Comparison of ENCODE assay signal across 8 cellular contexts in the genomic region with DNA sequence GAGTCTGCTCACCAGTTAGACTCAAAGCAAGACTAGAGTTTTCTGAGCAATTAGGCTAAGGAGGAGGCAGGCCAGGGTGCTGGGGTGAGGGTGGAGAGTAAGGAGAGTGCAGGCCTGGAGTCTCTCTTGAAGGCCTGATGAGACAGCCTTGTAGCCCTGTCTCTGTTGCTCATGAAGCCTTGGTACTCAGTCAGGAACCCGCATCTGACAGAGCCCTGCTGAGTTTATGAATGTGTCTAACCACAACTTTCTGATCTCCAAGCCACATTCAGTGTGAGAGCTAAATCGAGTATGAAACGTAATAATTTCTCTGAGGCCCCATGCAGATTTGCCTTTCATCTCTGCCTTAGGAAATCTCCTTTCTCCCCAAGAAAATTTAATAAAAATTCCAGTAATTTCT.
A peak's percentile ranks its signal among the peaks of the same experiment; 100 is the strongest.
DNase-seq lines count a peak whose midpoint lies in the region; ATAC-seq and TF ChIP-seq lines count a peak whose summit lies in the region.

No MANE protein-coding gene starts in this region.

- ATAC-seq in GM18873 (IDR thresholded peaks at IDR 0.05; ENCODE audit: low FRiP score, unreplicated experiment), result peak; percentile 83
- ATAC-seq in HG02642 (IDR thresholded peaks at IDR 0.05; ENCODE audit: poor library complexity, unreplicated experiment), result peak; percentile 86
- ATAC-seq in naive B cell (ENCODE audit: low read depth in 2 of 2), result peak in 1 of 2 donors; percentile 25

- no peak for TF ChIP-seq CTCF in esophagus muscularis mucosa (IDR thresholded peaks at IDR 0.05)

- H3K9me3 Mint-ChIP-seq in T-helper 1 cell treated with Interleukin-12 subunit alpha and Interleukin-12 subunit beta and Interleukin-4 antibody, amounts not matched to agents 30 μg/mL and 1 μg/mL, for 36 hours, result no peaks in the 10 kb centered on the region
- H3K9me3 Mint-ChIP-seq in naive B cell, result peaks cover 0 to 3% (median 0%) of the 10 kb centered on the region in 7 donors
- H3K9me3 Mint-ChIP-seq in CD4-positive, alpha-beta memory T cell, result peaks cover 0 to 2% (median 0%) of the 10 kb centered on the region in 8 donors

- intact Hi-C loops in esophagus muscularis mucosa (cut with DNase I), result no loop called here
- intact Hi-C loops in CD4-positive, alpha-beta memory T cell (cut with micrococcal nuclease), result no loop called here

- H3K27ac ChIP-seq in esophagus muscularis mucosa (replicated peaks in 1 of 4), result no peak overlapping the region
- H3K27ac ChIP-seq in CD4-positive, alpha-beta memory T cell (ENCODE audit: low read depth, low read length), result no peak overlapping the region

- CTCF ChIA-PET in CD4-positive, alpha-beta memory T cell (lab: Charles Lee; ENCODE audit: partially characterized antibody), result no interaction called here

- no peak overlapping the region for H3K4me3 ChIP-seq in esophagus muscularis mucosa
- H3K4me3 ChIP-seq in CD4-positive, alpha-beta memory T cell (ENCODE audit: low read length in 2 of 2), result no peak overlapping the region

- H3K36me3 Mint-ChIP-seq in T-helper 1 cell treated with Interleukin-12 subunit alpha and Interleukin-12 subunit beta and Interleukin-4 antibody, amounts not matched to agents 30 μg/mL and 1 μg/mL, for 36 hours (ENCODE audit: low read depth), result no peaks in the 10 kb centered on the region
- H3K36me3 Mint-ChIP-seq in naive B cell, result peaks cover 0 to 4% of the 10 kb centered on the region in 2 donors
- H3K36me3 Mint-ChIP-seq in CD4-positive, alpha-beta memory T cell, result no peaks in the 10 kb centered on the region

- H3K9me3 ChIP-seq in esophagus muscularis mucosa, result no peaks in the 10 kb centered on the region
- H3K9me3 ChIP-seq in CD4-positive, alpha-beta memory T cell (ENCODE audit: control insufficient read depth in 1 of 2, low read length in 2 of 2), result no peaks in the 10 kb centered on the region

- peaks cover 29% of the 10 kb centered on the region for H3K4me1 Mint-ChIP-seq in T-helper 1 cell treated with Interleukin-12 subunit alpha and Interleukin-12 subunit beta and Interleukin-4 antibody, amounts not matched to agents 30 μg/mL and 1 μg/mL, for 36 hours (ENCODE audit: low read depth)
- peaks cover 46 to 76% (median 72%) of the 10 kb centered on the region in 3 donors for H3K4me1 Mint-ChIP-seq in naive B cell
- H3K4me1 Mint-ChIP-seq in CD4-positive, alpha-beta memory T cell, result peaks cover 0 to 15% (median 8%) of the 10 kb centered on the region in 4 donors

- TF ChIP-seq POLR2A in esophagus muscularis mucosa (IDR thresholded peaks at IDR 0.05; ENCODE audit: low read depth), result no peak

- DNase-seq in naive B cell (no peak), NCI-H82 (lab: John Stamatoyannopoulos, UW) (no peak), D341Med (ENCODE audit: low spot score) (no peak), esophagus muscularis mucosa (ENCODE audit: extremely low spot score) (no peak)
- no peak for DNase-seq in CD4-positive, alpha-beta memory T cell

- H3K27me3 Mint-ChIP-seq in T-helper 1 cell treated with Interleukin-12 subunit alpha and Interleukin-12 subunit beta and Interleukin-4 antibody, amounts not matched to agents 30 μg/mL and 1 μg/mL, for 36 hours (ENCODE audit: low read depth), result peaks cover 23% of the 10 kb centered on the region
- no peaks in the 10 kb centered on the region for H3K27me3 Mint-ChIP-seq in naive B cell
- peaks cover 0 to 2% of the 10 kb centered on the region in 2 donors for H3K27me3 Mint-ChIP-seq in CD4-positive, alpha-beta memory T cell

- no peak for TF ChIP-seq EP300 in esophagus muscularis mucosa (IDR thresholded peaks at IDR 0.05)

- POLR2A ChIA-PET in CD4-positive, alpha-beta memory T cell (lab: Charles Lee; ENCODE audit: partially characterized antibody), result no interaction called here

- no peaks in the 10 kb centered on the region for H3K27me3 ChIP-seq in esophagus muscularis mucosa
- H3K27me3 ChIP-seq in CD4-positive, alpha-beta memory T cell (ENCODE audit: insufficient read depth, low read length), result no peaks in the 10 kb centered on the region

- no peaks in the 10 kb centered on the region for H3K36me3 ChIP-seq in esophagus muscularis mucosa
- H3K36me3 ChIP-seq in CD4-positive, alpha-beta memory T cell (ENCODE audit: insufficient read depth, low read length), result no peaks in the 10 kb centered on the region

- peak overlapping the region; percentile 46 for H3K27ac Mint-ChIP-seq in T-helper 1 cell treated with Interleukin-12 subunit alpha and Interleukin-12 subunit beta and Interleukin-4 antibody, amounts not matched to agents 30 μg/mL and 1 μg/mL, for 36 hours
- H3K27ac Mint-ChIP-seq in naive B cell, result peak overlapping the region in 2 of 6 donors; percentile 64 to 65
- H3K27ac Mint-ChIP-seq in CD4-positive, alpha-beta memory T cell, result peak overlapping the region in 1 of 7 donors; percentile 54

- H3K4me3 Mint-ChIP-seq in T-helper 1 cell treated with Interleukin-12 subunit alpha and Interleukin-12 subunit beta and Interleukin-4 antibody, amounts not matched to agents 30 μg/mL and 1 μg/mL, for 36 hours, result peak overlapping the region; percentile 20
- peak overlapping the region in 7 of 8 donors; percentile 15 to 88 (median 75) for H3K4me3 Mint-ChIP-seq in naive B cell
- peak overlapping the region in 1 of 8 donors; percentile 14 for H3K4me3 Mint-ChIP-seq in CD4-positive, alpha-beta memory T cell

- WGBS in esophagus muscularis mucosa, result 77% methylated on average over 3 of the region's 3 CpGs

- H3K4me1 ChIP-seq in esophagus muscularis mucosa, result peaks cover 0 to 41% (median 20%) of the 10 kb centered on the region in 4 donors
- H3K4me1 ChIP-seq in CD4-positive, alpha-beta memory T cell (ENCODE audit: insufficient read depth, low read length), result peaks cover 5% of the 10 kb centered on the region
